ENCODE assay signal across 20 cellular contexts in the genomic region with DNA sequence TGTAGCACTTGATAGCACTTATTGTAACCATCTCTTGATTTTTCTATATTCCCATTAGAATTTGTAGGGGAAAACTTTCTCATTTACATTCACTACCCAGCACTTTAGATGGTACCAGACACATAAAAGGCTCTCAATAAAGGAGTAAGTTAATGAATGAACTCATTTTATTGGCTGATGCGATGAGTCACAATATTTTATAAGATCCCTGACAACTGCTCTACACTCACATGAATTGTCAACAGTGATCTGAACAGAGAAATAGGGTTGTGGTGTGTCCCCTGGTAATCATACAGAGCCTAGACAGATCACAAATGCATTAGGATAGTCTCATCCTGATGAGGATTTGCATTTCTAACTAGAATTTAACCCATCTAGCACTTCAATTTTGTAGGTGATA.
DNase-seq lines count a peak whose midpoint lies in the region; ATAC-seq, FAIRE-seq and TF ChIP-seq lines count a peak whose summit lies in the region.
"Had no signal": no experiment of that assay in that cellular context is flagged by ENCODE, and none has a peak within 500 bp of the region (broad histone marks: within the 10 kb centered on the region; RNA-seq: fewer than 3 reads in every experiment).

No MANE protein-coding gene starts in this region.

- no peak overlapping the region for H3K4me2 ChIP-seq in PC-3 (ENCODE audit: low read length)
- H3K4me2 ChIP-seq: GM23338 had no signal

- WGBS in small intestine, 3 donors: 24 to 60% (median 51%) methylated on average over 1 of the region's 1 CpG

- H3K4me3 ChIP-seq in LNCaP clone FGC (ENCODE audit: low read depth, low read length) (no peak overlapping the region), PC-3 (ENCODE audit: low read length) (no peak overlapping the region), mucosa of descending colon (no peak overlapping the region), small intestine (ENCODE audit: low read depth in 1 of 2, low read length in 2 of 2) (no peak overlapping the region)
- H3K4me3 ChIP-seq: GM23338 had no signal

- H2AFZ ChIP-seq in PC-3 (ENCODE audit: low read length): no peak overlapping the region
- H2AFZ ChIP-seq: GM23338 had no signal

- no peaks in the 10 kb centered on the region for H3K79me2 ChIP-seq in PC-3 (ENCODE audit: low read length)

- no TSS peak for BruUV-seq in PC-3 (replicated peaks; lab: Mats Ljungman, UMichigan)

- H3K27ac ChIP-seq in PC-3 (ENCODE audit: low read length) (no peak overlapping the region), small intestine (ENCODE audit: low read depth in 1 of 2, low read length in 1 of 2) (no peak overlapping the region)

- no peaks in the 10 kb centered on the region for H3K9me2 ChIP-seq in PC-3 (replicated peaks; ENCODE audit: low read length)

- H4K20me1 ChIP-seq in PC-3 (ENCODE audit: low read length): no peaks in the 10 kb centered on the region

- no peak for FAIRE-seq in small intestine (lab: Jason Lieb, UNC)
- FAIRE-seq: A204.1, D721Med, G401.6, GM12891, H54 had no signal

- H3K27me3 ChIP-seq in PC-3 (ENCODE audit: low read length) (no peaks in the 10 kb centered on the region), small intestine (ENCODE audit: control insufficient read depth in 2 of 2, insufficient read depth in 2 of 2, low read length in 2 of 2) (no peaks in the 10 kb centered on the region)
- H3K27me3 ChIP-seq: BE2C had no signal

- CTCF ChIA-PET in PC-3 (lab: Charles Lee): no interaction called here

- no peaks in the 10 kb centered on the region for H3K4me1 ChIP-seq in PC-3 (ENCODE audit: insufficient read depth, low read length)
- peaks cover 8% of the 10 kb centered on the region for H3K4me1 ChIP-seq in mucosa of descending colon (ENCODE audit: low read depth)
- no peaks in the 10 kb centered on the region for H3K4me1 ChIP-seq in small intestine (ENCODE audit: control insufficient read depth in 2 of 2, insufficient read depth in 1 of 2, low read depth in 1 of 2, low read length in 1 of 2)
- H3K4me1 ChIP-seq: BE2C had no signal

- no peak overlapping the region for H3K9ac ChIP-seq in PC-3 (ENCODE audit: low read length)

- TF ChIP-seq CTCF in LNCaP clone FGC (IDR thresholded peaks at IDR 0.05; ENCODE audit: control insufficient read depth, extremely low read depth, insufficient read depth) (no peak), PC-3 (conservative IDR thresholded peaks at IDR 0.05; ENCODE audit: low read depth, low read length) (no peak), mucosa of descending colon (IDR thresholded peaks at IDR 0.05) (no peak)

- intact Hi-C loops in PC-3 (cut with micrococcal nuclease) (no loop called here), mucosa of descending colon (cut with DNase I, micrococcal nuclease) (no loop called here), sciatic nerve (cut with DNase I) (no loop called here)

- H3K36me3 ChIP-seq in PC-3 (ENCODE audit: low read depth, low read length) (no peaks in the 10 kb centered on the region), mucosa of descending colon (ENCODE audit: low read depth) (no peaks in the 10 kb centered on the region), small intestine (ENCODE audit: control insufficient read depth in 2 of 2, insufficient read depth in 2 of 2, low read length in 2 of 2) (no peaks in the 10 kb centered on the region)
- H3K36me3 ChIP-seq: BE2C had no signal

- DNase-seq in LNCaP clone FGC (ENCODE audit: low read depth): peak; percentile 27
- DNase-seq in PC-3: no peak
- DNase-seq in mucosa of descending colon: no peak
- DNase-seq in small intestine: peak; percentile 58
- DNase-seq in sciatic nerve (ENCODE audit: low spot score): no peak
- no peak for DNase-seq in activated naive CD4-positive, alpha-beta T cell treated with anti-CD3 and anti-CD28 coated beads, Interleukin-2, amount 50 U/mL, for 16 hours
- DNase-seq in stimulated activated CD8-positive, alpha-beta memory T cell treated with anti-CD3 and anti-CD28 coated beads, Interleukin-4, amount 100 ng/mL, for 48 hours: no peak
- DNase-seq: ACHN; BE2C; C1 segment of cervical spinal cord; CD4-positive, CD25-positive, alpha-beta regulatory T cell; CD8-positive, alpha-beta memory T cell; COR-L47; HCEC 1CT had no signal

- peak; percentile 83 for ATAC-seq in PC-3
- ATAC-seq in mucosa of descending colon: peak; percentile 98
- no peak for ATAC-seq in sciatic nerve
- ATAC-seq: GM23338 had no signal

- H3K9me3 ChIP-seq in PC-3 (ENCODE audit: low read length) (peaks cover 6% of the 10 kb centered on the region; the same call in 1 of the 2 replicates), mucosa of descending colon (no peaks in the 10 kb centered on the region), small intestine (ENCODE audit: control insufficient read depth, low read depth) (no peaks in the 10 kb centered on the region)
- H3K9me3 ChIP-seq: BE2C had no signal

- POLR2A ChIA-PET in PC-3 (lab: Charles Lee; ENCODE audit: unreplicated experiment): no interaction called here

- no peaks in the 10 kb centered on the region for H3F3A ChIP-seq in PC-3 (ENCODE audit: low read length, unreplicated experiment)

Comparison
In these comparisons a context has a peak if more than half of its experiments do, and no peak if none do; other contexts are left out.
1. DNase-seq: peak in LNCaP clone FGC (single experiment) and small intestine (single experiment); none in PC-3 (single experiment), mucosa of descending colon (0 of 3), sciatic nerve (single experiment), activated naive CD4-positive, alpha-beta T cell treated with anti-CD3 and anti-CD28 coated beads, Interleukin-2, amount 50 U/mL, for 16 hours (single experiment) and stimulated activated CD8-positive, alpha-beta memory T cell treated with anti-CD3 and anti-CD28 coated beads, Interleukin-4, amount 100 ng/mL, for 48 hours (single experiment).